In the genomic region with DNA sequence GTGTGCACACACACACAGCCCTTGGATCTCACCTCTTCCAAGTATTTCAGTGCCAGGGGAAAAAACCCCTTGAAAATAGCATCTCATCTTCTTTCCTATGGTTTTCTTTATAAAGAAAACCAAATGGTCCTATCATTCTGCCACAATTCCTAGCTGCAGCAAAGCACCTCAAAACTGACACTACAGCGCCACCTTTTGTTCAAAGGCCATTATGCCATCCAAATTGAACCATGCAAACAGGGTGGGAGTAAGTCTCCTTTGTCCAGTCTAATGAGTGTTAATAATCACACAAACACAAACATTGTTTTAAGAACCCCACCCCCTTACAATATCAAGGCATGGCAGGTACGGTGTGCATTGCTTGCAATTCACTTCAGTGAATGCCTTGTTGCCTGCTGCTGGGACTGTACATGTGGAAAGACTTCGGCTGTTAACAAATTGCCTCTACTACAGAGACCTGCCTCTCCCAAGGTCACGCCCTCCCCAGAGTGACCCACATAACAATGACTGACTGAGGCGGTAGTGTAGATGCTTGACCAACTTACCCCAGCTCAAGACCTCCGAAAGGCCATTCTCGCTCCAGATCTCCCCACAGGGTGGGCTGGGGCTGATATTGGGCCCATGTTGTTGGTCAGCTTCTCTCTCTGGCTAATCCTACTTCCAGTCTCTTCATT, we compare ENCODE assay signal across 9 cellular contexts. TPM values are rescaled to one million over a fixed set of nuclear protein-coding genes. Genes with fewer than 3 reads are reported as not detected.
DNase-seq lines count a peak whose midpoint lies in the region; ATAC-seq and TF ChIP-seq lines count a peak whose summit lies in the region.
"Had no signal": no experiment of that assay in that cellular context is flagged by ENCODE, and none has a peak within 500 bp of the region (broad histone marks: within the 10 kb centered on the region; RNA-seq: fewer than 3 reads in every experiment).

No MANE protein-coding gene starts in this region.

- no peak overlapping the region for H3K4me3 Mint-ChIP-seq in activated CD4-positive, alpha-beta T cell treated with anti-CD3 and anti-CD28 coated beads for 36 hours
- H3K4me3 Mint-ChIP-seq: central memory CD8-positive, alpha-beta T cell had no signal

- POLR2A ChIA-PET in activated CD4-positive, alpha-beta T cell treated with anti-CD3 and anti-CD28 coated beads for 36 hours (lab: Charles Lee), result no interaction called here

- no peak for ATAC-seq in activated CD4-positive, alpha-beta T cell treated with anti-CD3 and anti-CD28 coated beads for 36 hours
- ATAC-seq in GM21360 (IDR thresholded peaks at IDR 0.05; ENCODE audit: unreplicated experiment) (peak; percentile 69), lower lobe of right lung (no peak), GM18873 (IDR thresholded peaks at IDR 0.05; ENCODE audit: low FRiP score, unreplicated experiment) (no peak), GM21381 (IDR thresholded peaks at IDR 0.05; ENCODE audit: unreplicated experiment) (no peak)

- no peaks in the 10 kb centered on the region for H3K27me3 ChIP-seq in lower lobe of right lung (ENCODE audit: low read depth)

- no peaks in the 10 kb centered on the region for H3K9me3 ChIP-seq in lower lobe of right lung

- peaks cover 5% of the 10 kb centered on the region for H3K27me3 Mint-ChIP-seq in activated CD4-positive, alpha-beta T cell treated with anti-CD3 and anti-CD28 coated beads for 36 hours
- H3K27me3 Mint-ChIP-seq: central memory CD8-positive, alpha-beta T cell had no signal

- no peak overlapping the region for H3K27ac Mint-ChIP-seq in activated CD4-positive, alpha-beta T cell treated with anti-CD3 and anti-CD28 coated beads for 36 hours

- H3K36me3 Mint-ChIP-seq in activated CD4-positive, alpha-beta T cell treated with anti-CD3 and anti-CD28 coated beads for 36 hours (ENCODE audit: low read depth), result no peaks in the 10 kb centered on the region

- in situ Hi-C loops in astrocyte of the spinal cord (cut with HindIII; ENCODE audit: low sequenced_read_pairs), result no loop called here

- intact Hi-C loops in activated CD4-positive, alpha-beta T cell treated with anti-CD3 and anti-CD28 coated beads for 36 hours (cut with DNase I, micrococcal nuclease), result loop anchor here in 1 of 2 experiments (1.0 to 5.0 kb wide), 2 partner anchors 20 to 1045 kb away; no protein-coding TSS in a partner anchor
- intact Hi-C loops in lower lobe of right lung (cut with DNase I), result no loop called here

- H3K4me1 Mint-ChIP-seq in activated CD4-positive, alpha-beta T cell treated with anti-CD3 and anti-CD28 coated beads for 36 hours, result no peaks in the 10 kb centered on the region
- H3K4me1 Mint-ChIP-seq: central memory CD8-positive, alpha-beta T cell had no signal

- H3K36me3 ChIP-seq in lower lobe of right lung, result no peaks in the 10 kb centered on the region

- H3K4me3 ChIP-seq in astrocyte of the spinal cord (ENCODE audit: low read depth, low read length), result no peak overlapping the region
- H3K4me3 ChIP-seq in lower lobe of right lung, result no peak overlapping the region

- CTCF ChIA-PET in activated CD4-positive, alpha-beta T cell treated with anti-CD3 and anti-CD28 coated beads for 36 hours (lab: Charles Lee), result interaction anchor here (0.7 to 2.8 kb wide), 15 partner anchors 13 to 1043 kb away, joined by 3 to 14 read pairs (median 5); no protein-coding TSS in a partner anchor

- H3K9me3 Mint-ChIP-seq in activated CD4-positive, alpha-beta T cell treated with anti-CD3 and anti-CD28 coated beads for 36 hours (ENCODE audit: low read depth), result no peaks in the 10 kb centered on the region
- H3K9me3 Mint-ChIP-seq: central memory CD8-positive, alpha-beta T cell had no signal

- H3K27ac ChIP-seq in lower lobe of right lung, result no peak overlapping the region

- TF ChIP-seq CTCF in astrocyte of the spinal cord (IDR thresholded peaks at IDR 0.05; ENCODE audit: low read depth, low read length) (peak; percentile 70), lower lobe of right lung (IDR thresholded peaks at IDR 0.05) (peak; percentile 51)

- H3K4me1 ChIP-seq in lower lobe of right lung, result no peaks in the 10 kb centered on the region

- DNase-seq in activated CD4-positive, alpha-beta T cell treated with anti-CD3 and anti-CD28 coated beads for 36 hours, result peak; percentile 42
- no peak for DNase-seq in activated CD4-positive, alpha-beta T cell treated with anti-CD3 and anti-CD28 coated beads for 1 hour
- peak; percentile 46 for DNase-seq in NCI-H1105 (lab: John Stamatoyannopoulos, UW)
- DNase-seq in astrocyte of the spinal cord (ENCODE audit: low read depth, low spot score), result peak; percentile 45
- DNase-seq in lower lobe of right lung, result no peak

RNA-seq across cellular contexts. Expression of gene FAM181B, which starts 31.7 kb away (rescaled TPM):
- not detected for total RNA-seq in activated CD4-positive, alpha-beta T cell treated with anti-CD3 and anti-CD28 coated beads for 36 hours
- 0.09 TPM for total RNA-seq in lower lobe of right lung

Comparison
In these comparisons a context has a peak if more than half of its experiments do, and no peak if none do; other contexts are left out.
1. DNase-seq: peak in activated CD4-positive, alpha-beta T cell treated with anti-CD3 and anti-CD28 coated beads for 36 hours (single experiment), NCI-H1105 (single experiment) and astrocyte of the spinal cord (single experiment); none in activated CD4-positive, alpha-beta T cell treated with anti-CD3 and anti-CD28 coated beads for 1 hour (single experiment) and lower lobe of right lung (single experiment).